Comparison of ENCODE assay signal across 1 cellular context in the genomic region with DNA sequence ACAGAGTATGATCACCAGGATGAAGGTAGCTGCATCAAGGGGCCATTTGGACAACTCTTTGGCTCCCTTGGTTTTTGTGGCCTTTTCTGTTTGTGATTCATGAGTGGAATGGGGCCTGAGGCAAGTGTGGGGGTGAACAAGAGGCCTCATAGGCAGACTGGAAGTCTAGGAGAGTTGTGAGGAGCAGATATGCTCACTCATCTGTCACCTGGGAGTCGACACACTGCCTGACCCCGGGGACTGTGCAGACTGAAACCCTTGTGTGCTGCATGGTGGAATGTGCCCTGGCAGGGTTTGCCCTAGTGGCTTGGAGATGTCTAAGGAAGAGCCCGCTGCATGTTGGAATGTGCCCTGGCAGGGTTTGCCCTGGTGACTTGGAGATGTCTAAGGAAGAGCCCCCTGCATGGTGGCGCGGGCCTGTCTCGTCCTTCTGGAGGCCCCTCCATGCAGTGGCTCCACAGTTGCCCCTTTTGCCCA.
TF ChIP-seq lines count a peak whose summit lies in the region.

No MANE protein-coding gene starts in this region.

TF ChIP-seq in HepG2, 621 proteins besides CTCF, POLR2A, EP300 and RAD21 (continued from another document):
- no peak for TF ChIP-seq UBTF (CRISPR knock-in tag; IDR thresholded peaks at IDR 0.05)
